ENCODE assay signal across 23 cellular contexts in the genomic region with DNA sequence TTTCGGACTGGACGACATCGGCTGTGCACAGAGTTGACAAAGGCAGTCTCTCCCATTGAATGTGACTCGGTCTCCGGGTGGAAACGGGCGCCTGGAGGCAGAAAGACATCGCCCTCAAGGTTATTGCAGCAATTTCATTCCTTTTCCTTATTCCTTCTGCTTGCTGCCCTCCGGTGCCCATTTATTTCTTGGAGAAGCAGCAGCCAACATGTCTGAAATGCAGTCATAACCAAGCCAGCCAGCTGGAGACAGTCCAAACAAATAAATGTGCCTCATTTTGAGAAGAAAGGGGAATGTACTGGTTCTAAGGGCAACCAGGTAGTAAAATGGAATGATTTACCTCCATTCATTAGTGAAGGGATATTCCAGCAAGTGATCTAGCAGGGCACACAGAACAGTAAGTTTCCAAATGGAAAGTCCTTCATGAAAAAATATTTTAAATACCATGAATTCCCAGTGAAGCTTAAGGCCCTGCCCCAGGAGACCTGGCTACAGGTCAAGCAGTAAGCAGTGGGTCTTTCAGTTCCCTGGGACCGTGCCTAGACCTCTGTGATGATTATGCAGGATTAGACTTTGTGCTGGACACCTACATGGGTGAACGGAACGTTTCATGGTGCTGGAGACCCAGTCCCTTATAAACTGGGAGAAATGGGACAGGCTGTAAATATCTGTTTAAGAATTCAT.
DNase-seq lines count a peak whose midpoint lies in the region; ATAC-seq, FAIRE-seq and TF ChIP-seq lines count a peak whose summit lies in the region.
"Had no signal": no experiment of that assay in that cellular context is flagged by ENCODE, and none has a peak within 500 bp of the region (broad histone marks: within the 10 kb centered on the region; RNA-seq: fewer than 3 reads in every experiment).

No MANE protein-coding gene starts in this region.

- no peaks in the 10 kb centered on the region for H3K27me3 Mint-ChIP-seq in chondrocyte (ENCODE audit: low read depth)
- no peaks in the 10 kb centered on the region for H3K27me3 Mint-ChIP-seq in CD8-positive, alpha-beta memory T cell
- peaks cover 0 to 2% of the 10 kb centered on the region in 2 donors for H3K27me3 Mint-ChIP-seq in T-cell
- H3K27me3 Mint-ChIP-seq: CD4-positive, alpha-beta T cell; dendritic cell treated with granulocyte-macrophage colony-stimulating factor and Interleukin-4, amounts not matched to agents 40 ng/mL and 50 ng/mL, for 4 days; memory B cell had no signal

- WGBS in liver, result 79% methylated on average over 12 of the region's 12 CpGs
- 79% methylated on average over 12 of the region's 12 CpGs for WGBS in HepG2 (ENCODE audit: low lambda C conversion rate)

- H3K36me3 ChIP-seq in liver (ENCODE audit: control insufficient read depth in 4 of 4, insufficient read depth in 3 of 4, low read depth in 1 of 4, low read length in 3 of 4), result peaks cover 0 to 13% (median 5%) of the 10 kb centered on the region in 4 donors
- H3K36me3 ChIP-seq in HepG2 (replicated peaks in 1 of 2; ENCODE audit: control insufficient read depth in 1 of 2, insufficient read depth in 2 of 2, low read length in 2 of 2), result no peaks in the 10 kb centered on the region
- H3K36me3 ChIP-seq in CD8-positive, alpha-beta memory T cell (ENCODE audit: insufficient read depth, low read length), result no peaks in the 10 kb centered on the region
- H3K36me3 ChIP-seq: vagina had no signal

- no peak for TF ChIP-seq RAD21 in liver (IDR thresholded peaks at IDR 0.05)
- no peak for TF ChIP-seq RAD21 in HepG2 (CRISPR knock-in tag; IDR thresholded peaks at IDR 0.05)

- in situ Hi-C loops in HepG2 (cut with HindIII; ENCODE audit: extremely low pct_ligation_motif_present, low pct_unique_long_range_greater_than_20kb), result no loop called here

- CTCF ChIA-PET in HepG2 (lab: Yijun Ruan, JAX; ENCODE audit: low intra/inter-chr PET ratio, low total read pairs), result no interaction called here
- CTCF ChIA-PET in CD8-positive, alpha-beta memory T cell (lab: Charles Lee), result interaction anchor here (1.6 kb wide), 1 partner anchor 22 kb away, joined by 3 read pairs; no protein-coding TSS in a partner anchor
- CTCF ChIA-PET in T-cell (lab: Charles Lee), result no interaction called here

- H4K20me1 ChIP-seq in HepG2 (ENCODE audit: insufficient read depth, low read length), result no peaks in the 10 kb centered on the region

- DNase-seq in HepG2 (ENCODE audit: low spot score), result no peak
- no peak for DNase-seq in chondrocyte (ENCODE audit: low spot score)
- DNase-seq in midbrain (lab: John Stamatoyannopoulos, UW), result peak; percentile 32
- DNase-seq in AML-193 (lab: John Stamatoyannopoulos, UW), result no peak
- no peak for DNase-seq in CD8-positive, alpha-beta memory T cell
- no peak for DNase-seq in SK-N-DZ (ENCODE audit: low spot score)
- DNase-seq in T-cell, result no peak
- DNase-seq: ACHN; activated CD4-positive, alpha-beta T cell treated with anti-CD3 and anti-CD28 coated beads, Interleukin-2, amount 50 U/mL, for 4 hours; activated naive CD4-positive, alpha-beta T cell; activated T-cell treated with anti-CD3 and anti-CD28 coated beads for 4 hours; CD4-positive, alpha-beta T cell; HCEC 1CT; NCI-H1436; NCI-H510A treated with DMSO at 0.1 percent for 48 hours; stimulated activated CD4-positive, alpha-beta T cell treated with anti-CD3 and anti-CD28 coated beads, Interleukin-1b, Interleukin-23, amount 100 ng/mL, for 48 hours had no signal

- no peak for TF ChIP-seq POLR2A in HepG2 (IDR thresholded peaks at IDR 0.05; ENCODE audit: insufficient read depth in 1 of 2, low read depth in 2 of 2, low read length in 2 of 2)

- H3K27ac ChIP-seq in liver (ENCODE audit: low read depth in 1 of 2, low read length in 2 of 2) (no peak overlapping the region), HepG2 (ENCODE audit: extremely low read length, insufficient read depth, low read length) (no peak overlapping the region)
- no peak overlapping the region for H3K27ac ChIP-seq in CD8-positive, alpha-beta memory T cell (ENCODE audit: low read depth, low read length)
- H3K27ac ChIP-seq: epithelial cell of prostate, vagina had no signal

- H3K27me3 ChIP-seq in liver (ENCODE audit: control insufficient read depth in 4 of 4, insufficient read depth in 4 of 4, low read length in 3 of 4) (no peaks in the 10 kb centered on the region), HepG2 (ENCODE audit: control insufficient read depth in 1 of 2, insufficient read depth in 2 of 2, low read length in 2 of 2) (no peaks in the 10 kb centered on the region)
- no peaks in the 10 kb centered on the region for H3K27me3 ChIP-seq in CD8-positive, alpha-beta memory T cell (ENCODE audit: insufficient read depth, low read length, poor library complexity, severe bottlenecking)
- H3K27me3 ChIP-seq: vagina had no signal

- H3K9me3 ChIP-seq in liver (ENCODE audit: control insufficient read depth in 4 of 4, low read length in 3 of 4) (no peaks in the 10 kb centered on the region), HepG2 (ENCODE audit: low read length) (no peaks in the 10 kb centered on the region)
- no peaks in the 10 kb centered on the region for H3K9me3 ChIP-seq in CD8-positive, alpha-beta memory T cell (ENCODE audit: low read length)
- H3K9me3 ChIP-seq: vagina had no signal

- TF ChIP-seq EP300 in HepG2 (IDR thresholded peaks at IDR 0.05; ENCODE audit: low read depth in 2 of 2, low read length in 2 of 2), result no peak
- no peak for TF ChIP-seq EP300 in HepG2 (CRISPR knock-in tag; IDR thresholded peaks at IDR 0.05; ENCODE audit: borderline replicate concordance)

- BruUV-seq in HepG2 (replicated peaks; lab: Mats Ljungman, UMichigan), result no TSS peak

- no peak overlapping the region for H3K27ac Mint-ChIP-seq in chondrocyte (ENCODE audit: unreplicated experiment)
- no peak overlapping the region for H3K27ac Mint-ChIP-seq in CD8-positive, alpha-beta memory T cell
- H3K27ac Mint-ChIP-seq in T-cell, result no peak overlapping the region
- H3K27ac Mint-ChIP-seq: CD4-positive, alpha-beta T cell; dendritic cell treated with granulocyte-macrophage colony-stimulating factor and Interleukin-4, amounts not matched to agents 40 ng/mL and 50 ng/mL, for 4 days; memory B cell had no signal

- POLR2A ChIA-PET in HepG2 (lab: Yijun Ruan, JAX) (no interaction called here), T-cell (lab: Charles Lee) (interaction anchor here in 1 of 2 donors (0.6 kb wide), 1 partner anchor 55 kb away, joined by 3 read pairs; no protein-coding TSS in a partner anchor)
- POLR2A ChIA-PET in CD8-positive, alpha-beta memory T cell (lab: Charles Lee), result no interaction called here

- peaks cover 18% of the 10 kb centered on the region for H3K4me1 Mint-ChIP-seq in chondrocyte (ENCODE audit: low read depth)
- no peaks in the 10 kb centered on the region for H3K4me1 Mint-ChIP-seq in CD8-positive, alpha-beta memory T cell
- no peaks in the 10 kb centered on the region for H3K4me1 Mint-ChIP-seq in T-cell
- H3K4me1 Mint-ChIP-seq: memory B cell had no signal

- H3K79me2 ChIP-seq in HepG2 (ENCODE audit: insufficient read depth, low read length), result no peaks in the 10 kb centered on the region

- H3K4me1 ChIP-seq in liver (ENCODE audit: control insufficient read depth in 4 of 4, insufficient read depth in 4 of 4, low read length in 3 of 4) (peaks cover 4 to 21% (median 11%) of the 10 kb centered on the region in 4 donors), HepG2 (ENCODE audit: insufficient read depth, low read length) (no peaks in the 10 kb centered on the region)
- no peaks in the 10 kb centered on the region for H3K4me1 ChIP-seq in CD8-positive, alpha-beta memory T cell (ENCODE audit: insufficient read depth, low read length)

- no peak overlapping the region for H3K4me3 Mint-ChIP-seq in chondrocyte (ENCODE audit: unreplicated experiment)
- H3K4me3 Mint-ChIP-seq in CD8-positive, alpha-beta memory T cell, result no peak overlapping the region
- no peak overlapping the region for H3K4me3 Mint-ChIP-seq in T-cell
- H3K4me3 Mint-ChIP-seq: CD4-positive, alpha-beta T cell; dendritic cell treated with granulocyte-macrophage colony-stimulating factor and Interleukin-4, amounts not matched to agents 40 ng/mL and 50 ng/mL, for 4 days; memory B cell had no signal

- no peak for FAIRE-seq in HepG2 (lab: Jason Lieb, UNC)
- FAIRE-seq: astrocyte had no signal

- H3K9me3 Mint-ChIP-seq in chondrocyte (ENCODE audit: low read depth), result no peaks in the 10 kb centered on the region
- H3K9me3 Mint-ChIP-seq in CD8-positive, alpha-beta memory T cell, result no peaks in the 10 kb centered on the region
- no peaks in the 10 kb centered on the region for H3K9me3 Mint-ChIP-seq in T-cell
- H3K9me3 Mint-ChIP-seq: CD4-positive, alpha-beta T cell; dendritic cell treated with granulocyte-macrophage colony-stimulating factor and Interleukin-4, amounts not matched to agents 40 ng/mL and 50 ng/mL, for 4 days; memory B cell had no signal

- no peak overlapping the region for H3K4me2 ChIP-seq in HepG2 (ENCODE audit: low read depth, low read length)

- intact Hi-C loops in HepG2 (cut with micrococcal nuclease; ENCODE audit: unreplicated experiment), result no loop called here

- H3K36me3 Mint-ChIP-seq in chondrocyte (ENCODE audit: low read depth), result no peaks in the 10 kb centered on the region
- peaks cover 0 to 2% (median 0%) of the 10 kb centered on the region in 3 donors for H3K36me3 Mint-ChIP-seq in CD8-positive, alpha-beta memory T cell
- H3K36me3 Mint-ChIP-seq in T-cell, result no peaks in the 10 kb centered on the region
- H3K36me3 Mint-ChIP-seq: memory B cell had no signal

- no peak overlapping the region for H3K9ac ChIP-seq in liver (ENCODE audit: low read depth in 1 of 2, low read length in 2 of 2)
- H3K9ac ChIP-seq in HepG2 (ENCODE audit: insufficient read depth, low read depth, low read length), result no peak overlapping the region

- no peak overlapping the region for H3K4me3 ChIP-seq in liver (ENCODE audit: low read depth in 1 of 3, low read length in 3 of 3)
- H3K4me3 ChIP-seq in HepG2 (replicated peaks in 1 of 3; ENCODE audit: insufficient read depth in 1 of 3, low read depth in 2 of 3, low read length in 3 of 3), result no peak overlapping the region
- no peak overlapping the region for H3K4me3 ChIP-seq in CD8-positive, alpha-beta memory T cell (ENCODE audit: low read length)
- H3K4me3 ChIP-seq: vagina had no signal

- H2AFZ ChIP-seq in HepG2 (ENCODE audit: low read length), result no peak overlapping the region

- TF ChIP-seq CTCF in liver (IDR thresholded peaks at IDR 0.05; ENCODE audit: low read depth, low read length, missing input control) (no peak), HepG2 (CRISPR knock-in tag; IDR thresholded peaks at IDR 0.05) (no peak), chondrocyte (IDR thresholded peaks at IDR 0.05) (peak; percentile 29)

- ATAC-seq in HepG2 (no peak), T-cell (replicated peaks in 1 of 4) (no peak)
- ATAC-seq: sciatic nerve had no signal

TF ChIP-seq in liver, 16 proteins besides CTCF, POLR2A, EP300 and RAD21 (continues in another document):
- no peak for TF ChIP-seq NR2F2 (IDR thresholded peaks at IDR 0.05)
- TF ChIP-seq FOXA2 (IDR thresholded peaks at IDR 0.05), result no peak

TF ChIP-seq in HepG2, 621 proteins besides CTCF, POLR2A, EP300 and RAD21 (continues in another document):
- TF ChIP-seq SRSF4 (IDR thresholded peaks at IDR 0.05; ENCODE audit: low read depth, low read length, poor library complexity, severe bottlenecking) (no peak), PITX1 (CRISPR knock-in tag; IDR thresholded peaks at IDR 0.05) (no peak)
